8 cellular contexts compared by ENCODE assay signal in genomic region chr1:66725885-66726665, GRCh38. TPM values are rescaled to one million over a fixed set of nuclear protein-coding genes. Genes with fewer than 3 reads are reported as not detected.
DNase-seq lines count a peak whose midpoint lies in the region; ATAC-seq and TF ChIP-seq lines count a peak whose summit lies in the region.

No MANE protein-coding gene starts in this region.

- TF ChIP-seq CTCF in progenitor cell of endocrine pancreas (IDR thresholded peaks at IDR 0.05; ENCODE audit: unreplicated experiment), result peak; percentile 95

- H3K9me3 Mint-ChIP-seq in progenitor cell of endocrine pancreas (ENCODE audit: low read depth), result peaks cover 5% of the 10 kb centered on the region

- H3K4me1 Mint-ChIP-seq in progenitor cell of endocrine pancreas (ENCODE audit: low read depth), result no peaks in the 10 kb centered on the region

- H3K27ac Mint-ChIP-seq in progenitor cell of endocrine pancreas, result no peak overlapping the region

- H3K4me3 Mint-ChIP-seq in progenitor cell of endocrine pancreas (ENCODE audit: low read depth), result no peak overlapping the region

- H3K27me3 Mint-ChIP-seq in progenitor cell of endocrine pancreas, result peaks cover 29% of the 10 kb centered on the region

- H3K4me3 ChIP-seq in Jurkat, Clone E6-1 (ENCODE audit: low read length), result no peak overlapping the region

- ATAC-seq in GM21717 (IDR thresholded peaks at IDR 0.05; ENCODE audit: unreplicated experiment), result peak; percentile 84

- DNase-seq in ELF-1 (ENCODE audit: low read depth, low spot score), result peak; percentile 63
- DNase-seq in Jurkat, Clone E6-1 (ENCODE audit: low read depth, low spot score), result peak; percentile 62
- peak; percentile 74 for DNase-seq in RPMI8226
- peak; percentile 28 for DNase-seq in activated gamma-delta T cell treated with anti-CD3 and anti-CD28 coated beads, Interleukin-2, amount 50 U/mL, for 16 hours (ENCODE audit: low read depth)
- peak; percentile 64 for DNase-seq in glomerular visceral epithelial cell (ENCODE audit: extremely low spot score)
- peak; percentile 29 for DNase-seq in progenitor cell of endocrine pancreas (ENCODE audit: low spot score, unreplicated experiment)
- no peak for DNase-seq in NK-92 treated with Interleukin-12 subunit alpha and Interleukin-12 subunit beta, amount 100 ng/mL, for 24 hours (lab: John Stamatoyannopoulos, UW)

- H3K36me3 Mint-ChIP-seq in progenitor cell of endocrine pancreas (ENCODE audit: insufficient read depth), result no peaks in the 10 kb centered on the region

RNA-seq across cellular contexts. Expression of gene DYNLT5, which starts 26.2 kb away (rescaled TPM):
- polyA plus RNA-seq in Jurkat, Clone E6-1 (2012; ENCODE audit: insufficient read depth, insufficient read length), result not detected
- total RNA-seq in progenitor cell of endocrine pancreas, result 0.60 TPM in 1 of 2 replicates, not detected in the other
